8 cellular contexts compared by ENCODE assay signal in genomic region chr6:13485303-13485702, GRCh38. TPM values are rescaled to one million over a fixed set of nuclear protein-coding genes. Genes with fewer than 3 reads are reported as not detected.
A peak's percentile ranks its signal among the peaks of the same experiment; 100 is the strongest.
DNase-seq lines count a peak whose midpoint lies in the region; ATAC-seq lines count a peak whose summit lies in the region.

No MANE protein-coding gene starts in this region.

- H3K27me3 ChIP-seq in BLaER1: no peaks in the 10 kb centered on the region
- H3K27me3 ChIP-seq in Karpas-422 (ENCODE audit: low read length): no peaks in the 10 kb centered on the region

- peaks cover 39% of the 10 kb centered on the region for H3K4me1 ChIP-seq in BLaER1
- peaks cover 36% of the 10 kb centered on the region for H3K4me1 ChIP-seq in Karpas-422 (ENCODE audit: low read length)

- H3K9me2 ChIP-seq in Karpas-422 (replicated peaks; ENCODE audit: insufficient read depth, low read length): no peaks in the 10 kb centered on the region

- H3K4me3 ChIP-seq in BLaER1: peak overlapping the region; percentile 79
- H3K4me3 ChIP-seq in Karpas-422 (ENCODE audit: low read length): peak overlapping the region; percentile 78

- H3K4me2 ChIP-seq in BLaER1 (peak overlapping the region; percentile 98), Karpas-422 (ENCODE audit: low read depth, low read length, poor library complexity, severe bottlenecking) (peak overlapping the region; percentile 81)

- no peak for ATAC-seq in natural killer cell treated with Interleukin-12 subunit alpha and Interleukin-12 subunit beta and Interleukin-15 and Interleukin-18, amount 100 ng/mL, for 72 hours

- H3K27me3 Mint-ChIP-seq in natural killer cell treated with Interleukin-12 subunit alpha and Interleukin-12 subunit beta and Interleukin-15 and Interleukin-18, amount 100 ng/mL, for 72 hours: no peaks in the 10 kb centered on the region

- H3K4me1 Mint-ChIP-seq in natural killer cell treated with Interleukin-12 subunit alpha and Interleukin-12 subunit beta and Interleukin-15 and Interleukin-18, amount 100 ng/mL, for 72 hours (ENCODE audit: low read depth in 2 of 2): peaks cover 53 to 56% of the 10 kb centered on the region in 2 donors

- H3K36me3 ChIP-seq in BLaER1 (peaks cover 9% of the 10 kb centered on the region), Karpas-422 (ENCODE audit: insufficient read depth, low read length) (peaks cover 13% of the 10 kb centered on the region)

- peak overlapping the region; percentile 69 to 83 for H3K27ac Mint-ChIP-seq in natural killer cell treated with Interleukin-12 subunit alpha and Interleukin-12 subunit beta and Interleukin-15 and Interleukin-18, amount 100 ng/mL, for 72 hours

- H2AFZ ChIP-seq in Karpas-422 (ENCODE audit: low read length): no peak overlapping the region

- H3K9me3 ChIP-seq in BLaER1: no peaks in the 10 kb centered on the region
- H3K9me3 ChIP-seq in Karpas-422 (ENCODE audit: low read length): no peaks in the 10 kb centered on the region

- peak overlapping the region; percentile 80 for H3K4me3 Mint-ChIP-seq in natural killer cell treated with Interleukin-12 subunit alpha and Interleukin-12 subunit beta and Interleukin-15 and Interleukin-18, amount 100 ng/mL, for 72 hours

- H3K79me2 ChIP-seq in Karpas-422 (ENCODE audit: low read length): peaks cover 58% of the 10 kb centered on the region

- H3K9ac ChIP-seq in BLaER1 (peak overlapping the region; percentile 78), Karpas-422 (ENCODE audit: low read length) (peak overlapping the region; percentile 93)

- no peak for DNase-seq in Karpas-422
- peak; percentile 24 for DNase-seq in dermis blood vessel endothelial cell
- DNase-seq in natural killer cell treated with Interleukin-12 subunit alpha and Interleukin-12 subunit beta and Interleukin-15 and Interleukin-18, amount 100 ng/mL, for 72 hours (ENCODE audit: low spot score): no peak
- no peak for DNase-seq in LoVo (ENCODE audit: low spot score)
- no peak for DNase-seq in NCI-H2227 treated with DMSO at 0.1 percent for 48 hours (lab: John Stamatoyannopoulos, UW)
- DNase-seq in SKM-1 treated with dmso at 0.1 percent for 144 hours (lab: John Stamatoyannopoulos, UW; ENCODE audit: unreplicated experiment): no peak
- DNase-seq in DMS153 treated with DMSO at 0.1 percent for 48 hours (lab: John Stamatoyannopoulos, UW; ENCODE audit: unreplicated experiment): no peak

- H3K27ac ChIP-seq in BLaER1 (peak overlapping the region; percentile 55), Karpas-422 (ENCODE audit: low read length) (peak overlapping the region; percentile 49)

- no peaks in the 10 kb centered on the region for H3K9me3 Mint-ChIP-seq in natural killer cell treated with Interleukin-12 subunit alpha and Interleukin-12 subunit beta and Interleukin-15 and Interleukin-18, amount 100 ng/mL, for 72 hours

- no peaks in the 10 kb centered on the region for H3K36me3 Mint-ChIP-seq in natural killer cell treated with Interleukin-12 subunit alpha and Interleukin-12 subunit beta and Interleukin-15 and Interleukin-18, amount 100 ng/mL, for 72 hours

- H4K20me1 ChIP-seq in BLaER1 (peaks cover 32% of the 10 kb centered on the region), Karpas-422 (ENCODE audit: insufficient read depth, low read depth, low read length) (peaks cover 22% of the 10 kb centered on the region)

RNA-seq across cellular contexts. Expression of gene GFOD1, which starts 2.1 kb away (rescaled TPM):
- total RNA-seq in Karpas-422 (2014; rRNA removed; shearing (Covaris generic); ENCODE audit: low replicate concordance): 27.1 and 29.5 TPM in 2 replicates
- total RNA-seq in dermis blood vessel endothelial cell: 40.1 and 41.7 TPM in 2 replicates
- 10 to 100 TPM in 1 of 2 donors, 1 to 10 TPM in 1; 9.7 to 12.1 TPM for total RNA-seq in natural killer cell treated with Interleukin-12 subunit alpha and Interleukin-12 subunit beta and Interleukin-15 and Interleukin-18, amount 100 ng/mL, for 72 hours
